9 cellular contexts compared by ENCODE assay signal in genomic region chr3:107810195-107811071, GRCh38.
DNase-seq lines count a peak whose midpoint lies in the region; ATAC-seq and TF ChIP-seq lines count a peak whose summit lies in the region.
"Had no signal": no experiment of that assay in that cellular context is flagged by ENCODE, and none has a peak within 500 bp of the region (broad histone marks: within the 10 kb centered on the region; RNA-seq: fewer than 3 reads in every experiment).

No MANE protein-coding gene starts in this region.

- POLR2A ChIA-PET in WTC11 (lab: Charles Lee), result interaction anchor here (0.6 kb wide), 1 partner anchor 120 kb away, joined by 8 read pairs; no protein-coding TSS in a partner anchor

- no peaks in the 10 kb centered on the region for H3K9me3 Mint-ChIP-seq in WTC11
- H3K9me3 Mint-ChIP-seq in progenitor cell of endocrine pancreas (ENCODE audit: low read depth), result no peaks in the 10 kb centered on the region
- no peaks in the 10 kb centered on the region for H3K9me3 Mint-ChIP-seq in activated T-helper 1 cell treated with anti-CD3 and anti-CD28 coated beads, Interleukin-12 subunit alpha, Interleukin-12 subunit beta, Interleukin-2, Interleukin-4 antibody, amounts not matched to agents 30 ng/mL and 10 ng/mL and 1 ng/mL, durations not matched to agents 14 hours and 24 hours and 36 hours

- no peaks in the 10 kb centered on the region for H3K27me3 ChIP-seq in uterus

- H3K9me3 ChIP-seq in uterus, result no peaks in the 10 kb centered on the region

- H3K36me3 Mint-ChIP-seq in WTC11, result peaks cover 5% of the 10 kb centered on the region; the same call in 1 of the 2 replicates
- H3K36me3 Mint-ChIP-seq in progenitor cell of endocrine pancreas (ENCODE audit: insufficient read depth), result peaks cover 7% of the 10 kb centered on the region
- H3K36me3 Mint-ChIP-seq in activated T-helper 1 cell treated with anti-CD3 and anti-CD28 coated beads, Interleukin-12 subunit alpha, Interleukin-12 subunit beta, Interleukin-2, Interleukin-4 antibody, amounts not matched to agents 30 ng/mL and 10 ng/mL and 1 ng/mL, durations not matched to agents 14 hours and 24 hours and 36 hours (ENCODE audit: low read depth), result peaks cover 10% of the 10 kb centered on the region

- no peaks in the 10 kb centered on the region for H3K36me3 ChIP-seq in uterus

- TF ChIP-seq CTCF in WTC11 (IDR thresholded peaks at IDR 0.05) (no peak), progenitor cell of endocrine pancreas (IDR thresholded peaks at IDR 0.05; ENCODE audit: unreplicated experiment) (no peak), uterus (IDR thresholded peaks at IDR 0.05) (no peak)

- H3K4me3 Mint-ChIP-seq in WTC11, result no peak overlapping the region
- H3K4me3 Mint-ChIP-seq in progenitor cell of endocrine pancreas (ENCODE audit: low read depth), result no peak overlapping the region
- H3K4me3 Mint-ChIP-seq in activated T-helper 1 cell treated with anti-CD3 and anti-CD28 coated beads, Interleukin-12 subunit alpha, Interleukin-12 subunit beta, Interleukin-2, Interleukin-4 antibody, amounts not matched to agents 30 ng/mL and 10 ng/mL and 1 ng/mL, durations not matched to agents 14 hours and 24 hours and 36 hours, result no peak overlapping the region

- no peaks in the 10 kb centered on the region for H3K27me3 Mint-ChIP-seq in WTC11 (ENCODE audit: low read depth)
- H3K27me3 Mint-ChIP-seq in progenitor cell of endocrine pancreas, result no peaks in the 10 kb centered on the region
- H3K27me3 Mint-ChIP-seq in activated T-helper 1 cell treated with anti-CD3 and anti-CD28 coated beads, Interleukin-12 subunit alpha, Interleukin-12 subunit beta, Interleukin-2, Interleukin-4 antibody, amounts not matched to agents 30 ng/mL and 10 ng/mL and 1 ng/mL, durations not matched to agents 14 hours and 24 hours and 36 hours (ENCODE audit: insufficient read depth), result no peaks in the 10 kb centered on the region

- CTCF ChIA-PET in WTC11 (lab: Charles Lee), result interaction anchor here (0.9 to 1.2 kb wide), 2 partner anchors 35 to 150 kb away, joined by 3 read pairs; no protein-coding TSS in a partner anchor

- no peak for DNase-seq in WTC11 (ENCODE audit: low spot score)
- no peak for DNase-seq in progenitor cell of endocrine pancreas (ENCODE audit: low spot score, unreplicated experiment)
- no peak for DNase-seq in activated effector memory CD4-positive, alpha-beta T cell treated with anti-CD3 and anti-CD28 coated beads, Interleukin-2, amount 50 U/mL, for 16 hours
- DNase-seq in HPDE6-E6E7 (ENCODE audit: extremely low spot score), result no peak
- DNase-seq in activated T-helper 1 cell treated with anti-CD3 and anti-CD28 coated beads, Interleukin-12 subunit alpha, Interleukin-12 subunit beta, Interleukin-2, Interleukin-4 antibody, amounts not matched to agents 30 ng/mL and 10 ng/mL and 1 ng/mL, durations not matched to agents 14 hours and 24 hours and 36 hours (ENCODE audit: low spot score), result no peak
- DNase-seq in uterus, result no peak
- DNase-seq: aorta had no signal

- no peak overlapping the region for H3K27ac ChIP-seq in uterus

- H3K27ac Mint-ChIP-seq in WTC11 (peak overlapping the region; percentile 35; the same call in 1 of the 2 replicates), progenitor cell of endocrine pancreas (peak overlapping the region; percentile 47)
- no peak overlapping the region for H3K27ac Mint-ChIP-seq in activated T-helper 1 cell treated with anti-CD3 and anti-CD28 coated beads, Interleukin-12 subunit alpha, Interleukin-12 subunit beta, Interleukin-2, Interleukin-4 antibody, amounts not matched to agents 30 ng/mL and 10 ng/mL and 1 ng/mL, durations not matched to agents 14 hours and 24 hours and 36 hours

- ATAC-seq in GM19467 (IDR thresholded peaks at IDR 0.05; ENCODE audit: unreplicated experiment) (peak; percentile 52), HG03460 (IDR thresholded peaks at IDR 0.05; ENCODE audit: unreplicated experiment) (peak; percentile 59), WTC11 (no peak)

- H3K4me1 Mint-ChIP-seq in WTC11 (0 out of 2 replicates have a peak, but pooled peaks cover 3% of the 10 kb centered on the region), progenitor cell of endocrine pancreas (ENCODE audit: low read depth) (peaks cover 19% of the 10 kb centered on the region)
- H3K4me1 Mint-ChIP-seq in activated T-helper 1 cell treated with anti-CD3 and anti-CD28 coated beads, Interleukin-12 subunit alpha, Interleukin-12 subunit beta, Interleukin-2, Interleukin-4 antibody, amounts not matched to agents 30 ng/mL and 10 ng/mL and 1 ng/mL, durations not matched to agents 14 hours and 24 hours and 36 hours (ENCODE audit: low read depth), result peaks cover 5% of the 10 kb centered on the region

- intact Hi-C loops in activated T-helper 1 cell treated with anti-CD3 and anti-CD28 coated beads, Interleukin-12 subunit alpha, Interleukin-12 subunit beta, Interleukin-2, Interleukin-4 antibody, amounts not matched to agents 30 ng/mL and 10 ng/mL and 1 ng/mL, durations not matched to agents 14 hours and 24 hours and 36 hours (cut with micrococcal nuclease), result no loop called here
- intact Hi-C loops in uterus (cut with DNase I; ENCODE audit: low total_unique reads), result no loop called here

- no peak overlapping the region for H3K4me3 ChIP-seq in uterus

- no peak for TF ChIP-seq POLR2A in uterus (IDR thresholded peaks at IDR 0.05)

- peaks cover 0 to 6% of the 10 kb centered on the region in 2 donors for H3K4me1 ChIP-seq in uterus

TF ChIP-seq in WTC11, 78 proteins besides CTCF, POLR2A, EP300 and RAD21:
- TF ChIP-seq FOXJ3 (CRISPR knock-in tag; IDR thresholded peaks at IDR 0.05; ENCODE audit: borderline replicate concordance), result no peak
- no peak for TF ChIP-seq ZNF396 (CRISPR knock-in tag; IDR thresholded peaks at IDR 0.05; ENCODE audit: borderline replicate concordance)
- no peak for TF ChIP-seq NFYB (CRISPR knock-in tag; conservative IDR thresholded peaks at IDR 0.05; ENCODE audit: low read depth)
- TF ChIP-seq RORB (CRISPR knock-in tag; IDR thresholded peaks at IDR 0.05), result no peak
- TF ChIP-seq ZSCAN18 (CRISPR knock-in tag; IDR thresholded peaks at IDR 0.05), result no peak
- TF ChIP-seq ZNF263 (CRISPR knock-in tag; IDR thresholded peaks at IDR 0.05; ENCODE audit: low read depth), result no peak
- TF ChIP-seq ATF1 (CRISPR knock-in tag; IDR thresholded peaks at IDR 0.05), result no peak
- no peak for TF ChIP-seq NR2C2 (CRISPR knock-in tag; IDR thresholded peaks at IDR 0.05)
- no peak for TF ChIP-seq ZNF512 (CRISPR knock-in tag; IDR thresholded peaks at IDR 0.05; ENCODE audit: borderline replicate concordance)
- no peak for TF ChIP-seq OVOL2 (CRISPR knock-in tag; IDR thresholded peaks at IDR 0.05; ENCODE audit: borderline replicate concordance)
- no peak for TF ChIP-seq MYBL2 (CRISPR knock-in tag; IDR thresholded peaks at IDR 0.05)
- no peak for TF ChIP-seq SOX15 (CRISPR knock-in tag; IDR thresholded peaks at IDR 0.05)
- no peak for TF ChIP-seq FOXP1 (CRISPR knock-in tag; IDR thresholded peaks at IDR 0.05; ENCODE audit: borderline replicate concordance)
- TF ChIP-seq FOXK1 (CRISPR knock-in tag; IDR thresholded peaks at IDR 0.05), result no peak
- TF ChIP-seq, protein P1, sequence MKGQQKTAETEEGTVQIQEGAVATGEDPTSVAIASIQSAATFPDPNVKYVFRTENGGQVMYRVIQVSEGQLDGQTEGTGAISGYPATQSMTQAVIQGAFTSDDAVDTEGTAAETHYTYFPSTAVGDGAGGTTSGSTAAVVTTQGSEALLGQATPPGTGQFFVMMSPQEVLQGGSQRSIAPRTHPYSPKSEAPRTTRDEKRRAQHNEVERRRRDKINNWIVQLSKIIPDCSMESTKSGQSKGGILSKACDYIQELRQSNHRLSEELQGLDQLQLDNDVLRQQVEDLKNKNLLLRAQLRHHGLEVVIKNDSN (CRISPR knock-in tag; IDR thresholded peaks at IDR 0.05), result no peak
- TF ChIP-seq CREB1 (CRISPR knock-in tag; IDR thresholded peaks at IDR 0.05), result no peak
